In the genomic region with DNA sequence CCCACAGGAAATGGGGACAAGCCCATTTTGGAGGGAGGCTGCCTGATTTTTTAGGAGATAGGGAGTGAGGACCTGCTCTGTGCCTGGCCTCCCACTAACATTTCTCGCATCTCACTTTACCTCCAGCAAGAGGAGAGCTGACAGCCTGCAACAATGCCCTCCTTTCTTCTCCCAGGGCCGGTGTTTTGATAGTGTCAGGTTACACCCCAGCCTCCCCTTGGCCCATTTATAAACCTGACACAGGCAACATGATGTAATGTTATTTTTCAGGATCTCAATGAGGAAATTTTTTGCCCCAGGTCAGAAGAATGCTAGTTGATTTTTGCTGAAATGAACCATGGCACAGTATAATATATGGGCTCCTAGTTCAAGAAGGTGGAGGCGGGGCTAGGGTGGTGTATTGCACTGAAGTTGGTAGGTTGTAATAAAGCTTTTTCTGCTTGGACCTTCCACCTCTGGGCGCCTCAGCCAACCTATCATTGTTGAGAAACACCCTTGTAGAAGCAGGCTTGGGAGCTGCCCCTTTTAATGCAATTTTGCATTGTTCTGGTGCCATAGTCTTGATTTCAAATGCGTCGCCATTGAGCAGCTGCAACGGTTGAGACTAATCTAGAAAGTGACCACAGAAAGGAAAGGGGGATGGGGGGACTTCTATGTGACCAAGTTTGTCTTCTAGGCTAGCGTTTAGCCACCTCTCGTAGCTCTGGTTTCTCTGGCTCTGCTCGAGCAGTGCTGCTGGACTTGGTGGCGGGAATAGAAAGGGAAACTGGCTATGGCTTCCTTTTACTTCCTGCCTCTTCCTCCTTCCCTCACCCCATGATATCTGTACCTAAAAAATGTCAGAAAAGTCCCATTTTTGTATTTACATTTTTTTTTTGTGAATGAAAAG, we compare ENCODE assay signal across 9 cellular contexts. TPM values are rescaled to one million over a fixed set of nuclear protein-coding genes. Genes with fewer than 3 reads are reported as not detected.
DNase-seq lines count a peak whose midpoint lies in the region; ATAC-seq and TF ChIP-seq lines count a peak whose summit lies in the region.
"Had no signal": no experiment of that assay in that cellular context is flagged by ENCODE, and none has a peak within 500 bp of the region (broad histone marks: within the 10 kb centered on the region; RNA-seq: fewer than 3 reads in every experiment).

No MANE protein-coding gene starts in this region.

- intact Hi-C loops in right lobe of liver (cut with DNase I): no loop called here

- ATAC-seq in right lobe of liver (peak in 3 of 4 donors; percentile 17 to 58 (median 49)), GM18861 (IDR thresholded peaks at IDR 0.05; ENCODE audit: unreplicated experiment) (no peak), HG03378 (IDR thresholded peaks at IDR 0.05; ENCODE audit: unreplicated experiment) (no peak)

- no peaks in the 10 kb centered on the region for H3K9me3 ChIP-seq in right lobe of liver

- no peak overlapping the region for H3K27ac ChIP-seq in right lobe of liver

- TF ChIP-seq POLR2A in right lobe of liver (IDR thresholded peaks at IDR 0.05): no peak

- DNase-seq in AG10803 (ENCODE audit: low read depth): peak; percentile 43
- DNase-seq in NCI-H187 treated with DMSO at 0.1 percent for 48 hours (lab: John Stamatoyannopoulos, UW): peak; percentile 92
- peak; percentile 67 for DNase-seq in brain pericyte (ENCODE audit: low read depth, low spot score)
- DNase-seq in right lobe of liver: no peak
- DNase-seq in stimulated activated CD4-positive, alpha-beta T cell treated with anti-CD3 and anti-CD28 coated beads, Interleukin-4, amount 100 ng/mL, for 4 hours: no peak
- no peak for DNase-seq in RPMI8226
- DNase-seq: activated B cell treated with CpG ODN at 0.5 μM for 24 hours had no signal

- H3K4me3 ChIP-seq in AG10803 (ENCODE audit: low read length) (no peak overlapping the region), right lobe of liver (no peak overlapping the region)

- H3K27me3 ChIP-seq in right lobe of liver: no peaks in the 10 kb centered on the region

- TF ChIP-seq CTCF in AG10803 (conservative IDR thresholded peaks at IDR 0.05; ENCODE audit: low read length) (no peak), right lobe of liver (IDR thresholded peaks at IDR 0.05) (no peak)

- no peaks in the 10 kb centered on the region for H3K4me1 ChIP-seq in right lobe of liver

- 65% methylated on average over 11 of the region's 11 CpGs for WGBS in right lobe of liver (ENCODE audit: insufficient coverage, low coverage, low lambda C conversion rate, missing lambda C conversion rate)

- no peaks in the 10 kb centered on the region for H3K36me3 ChIP-seq in right lobe of liver

RNA-seq across cellular contexts. Expression of gene PBX1, which starts 53.0 kb away (rescaled TPM):
- total RNA-seq in right lobe of liver: 1 to 10 TPM; 3.1 to 7.9 (median 6.9) TPM
- total RNA-seq: activated B cell treated with CpG ODN at 0.5 μM for 24 hours had no signal

Comparison
In these comparisons a context has a peak if more than half of its experiments do, and no peak if none do; other contexts are left out.
1. DNase-seq: peak in AG10803 (single experiment), NCI-H187 treated with DMSO at 0.1 percent for 48 hours (single experiment) and brain pericyte (single experiment); none in right lobe of liver (0 of 3), stimulated activated CD4-positive, alpha-beta T cell treated with anti-CD3 and anti-CD28 coated beads, Interleukin-4, amount 100 ng/mL, for 4 hours (0 of 2) and RPMI8226 (single experiment).
2. ATAC-seq: peak in right lobe of liver (3 of 4); none in GM18861 (single experiment) and HG03378 (single experiment).